In the genomic region with DNA sequence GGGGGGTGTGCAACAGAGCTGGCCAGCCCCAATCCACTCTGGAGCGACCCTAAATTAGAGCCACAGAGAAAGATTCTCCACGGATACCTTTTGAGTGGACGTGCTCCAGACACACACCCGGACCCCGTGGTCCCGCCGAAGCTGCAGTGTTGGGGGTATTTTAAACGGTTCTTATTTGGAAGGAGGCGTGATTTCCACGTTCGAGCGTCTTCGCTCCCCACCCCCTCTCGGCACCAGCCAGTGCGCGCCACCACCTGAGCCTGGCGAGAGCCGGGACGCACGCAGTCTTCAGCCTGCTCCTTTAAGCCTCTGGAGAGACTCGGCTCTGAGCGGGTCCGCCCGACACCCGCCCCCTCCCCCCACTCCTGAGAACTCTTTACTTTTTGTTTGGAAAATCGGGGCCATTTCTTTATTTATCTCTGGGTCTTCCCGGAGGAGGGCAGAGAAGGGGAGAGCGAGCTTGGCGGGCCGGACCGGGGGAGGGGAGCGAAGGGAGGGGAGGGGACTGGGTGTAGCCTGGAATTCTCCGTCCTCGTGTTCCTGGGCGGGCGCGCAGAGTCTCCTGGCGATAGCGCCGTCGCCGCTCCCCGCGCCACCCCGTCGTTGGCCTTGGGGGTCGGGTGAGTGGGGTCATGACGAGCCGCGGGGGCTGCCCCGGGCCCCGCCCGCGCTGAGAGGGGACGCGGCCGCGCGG, we compare ENCODE assay signal across 13 cellular contexts. TPM values are rescaled to one million over a fixed set of nuclear protein-coding genes. Genes with fewer than 3 reads are reported as not detected.
DNase-seq lines count a peak whose midpoint lies in the region; ATAC-seq and TF ChIP-seq lines count a peak whose summit lies in the region.
"Had no signal": no experiment of that assay in that cellular context is flagged by ENCODE, and none has a peak within 500 bp of the region (broad histone marks: within the 10 kb centered on the region; RNA-seq: fewer than 3 reads in every experiment).

No MANE protein-coding gene starts in this region.

- POLR2A ChIA-PET in A673 (lab: Charles Lee; ENCODE audit: low non-redundant PET) (no interaction called here), HEK293T (lab: Yijun Ruan, JAX) (no interaction called here)
- POLR2A ChIA-PET in activated CD8-positive, alpha-beta T cell treated with anti-CD3 and anti-CD28 coated beads for 36 hours (lab: Charles Lee): no interaction called here

- peaks cover 80% of the 10 kb centered on the region for H3K27me3 Mint-ChIP-seq in osteocyte (ENCODE audit: unreplicated experiment)
- H3K27me3 Mint-ChIP-seq in activated CD8-positive, alpha-beta T cell treated with anti-CD3 and anti-CD28 coated beads for 36 hours: peaks cover 43% of the 10 kb centered on the region

- CTCF ChIA-PET in A673 (lab: Charles Lee): interaction anchor here (0.7 kb wide), 1 partner anchor 255 kb away, joined by 5 read pairs; no protein-coding TSS in a partner anchor
- CTCF ChIA-PET in HEK293T (lab: Yijun Ruan, JAX): interaction anchor here (0.6 kb wide), 1 partner anchor 147 kb away, joined by 4 read pairs; no protein-coding TSS in a partner anchor
- CTCF ChIA-PET in activated CD8-positive, alpha-beta T cell treated with anti-CD3 and anti-CD28 coated beads for 36 hours (lab: Charles Lee): no interaction called here

- H3K4me1 Mint-ChIP-seq in osteocyte (ENCODE audit: unreplicated experiment): peaks cover 23% of the 10 kb centered on the region
- peaks cover 8% of the 10 kb centered on the region for H3K4me1 Mint-ChIP-seq in activated CD8-positive, alpha-beta T cell treated with anti-CD3 and anti-CD28 coated beads for 36 hours (ENCODE audit: low read depth)

- peak overlapping the region; percentile 72 for H3K4me3 Mint-ChIP-seq in osteocyte (ENCODE audit: unreplicated experiment)
- H3K4me3 Mint-ChIP-seq in activated CD8-positive, alpha-beta T cell treated with anti-CD3 and anti-CD28 coated beads for 36 hours: no peak overlapping the region

- BruUV-seq in A673 (replicated peaks; lab: Mats Ljungman, UMichigan): no TSS peak

- H3K27ac ChIP-seq in A673 (ENCODE audit: low read depth, low read length, poor library complexity, severe bottlenecking) (no peak overlapping the region), ectodermal cell (ENCODE audit: insufficient read depth, low read depth, low read length, poor library complexity, severe bottlenecking) (no peak overlapping the region)

- no peaks in the 10 kb centered on the region for H3K36me3 Mint-ChIP-seq in osteocyte (ENCODE audit: unreplicated experiment)
- H3K36me3 Mint-ChIP-seq in activated CD8-positive, alpha-beta T cell treated with anti-CD3 and anti-CD28 coated beads for 36 hours (ENCODE audit: low read depth): no peaks in the 10 kb centered on the region

- H3K36me3 ChIP-seq in A673 (ENCODE audit: insufficient read depth, low read length, poor library complexity, severe bottlenecking) (no peaks in the 10 kb centered on the region), ectodermal cell (ENCODE audit: control insufficient read depth, insufficient read depth, low read length) (no peaks in the 10 kb centered on the region)
- H3K36me3 ChIP-seq: HAP-1 had no signal

- DNase-seq in A673 (ENCODE audit: low spot score): peak; percentile 1
- DNase-seq in HEK293T (ENCODE audit: extremely low spot score): peak; percentile 19
- no peak for DNase-seq in osteocyte (ENCODE audit: extremely low spot score, unreplicated experiment)
- DNase-seq in activated CD8-positive, alpha-beta T cell treated with anti-CD3 and anti-CD28 coated beads for 36 hours: no peak
- no peak for DNase-seq in occipital lobe (lab: John Stamatoyannopoulos, UW)
- DNase-seq in foreskin melanocyte: no peak
- no peak for DNase-seq in NOMO-1 treated with dmso at 0.1 percent for 144 hours (lab: John Stamatoyannopoulos, UW; ENCODE audit: unreplicated experiment)
- DNase-seq: amniotic stem cell, GDM1, KG1 had no signal

- no peak overlapping the region for H3K27ac Mint-ChIP-seq in osteocyte (ENCODE audit: unreplicated experiment)
- H3K27ac Mint-ChIP-seq in activated CD8-positive, alpha-beta T cell treated with anti-CD3 and anti-CD28 coated beads for 36 hours: no peak overlapping the region
- H3K27ac Mint-ChIP-seq: T-helper 1 cell treated with Interleukin-12 subunit alpha and Interleukin-12 subunit beta and Interleukin-4 antibody, amounts not matched to agents 30 μg/mL and 1 μg/mL, for 36 hours had no signal

- intact Hi-C loops in A673 (cut with micrococcal nuclease; ENCODE audit: unreplicated experiment): no loop called here
- intact Hi-C loops in activated CD8-positive, alpha-beta T cell treated with anti-CD3 and anti-CD28 coated beads for 36 hours (cut with micrococcal nuclease): no loop called here

- no peak for ATAC-seq in activated CD8-positive, alpha-beta T cell treated with anti-CD3 and anti-CD28 coated beads for 36 hours

- no peaks in the 10 kb centered on the region for H3K9me3 Mint-ChIP-seq in osteocyte (ENCODE audit: unreplicated experiment)
- H3K9me3 Mint-ChIP-seq in activated CD8-positive, alpha-beta T cell treated with anti-CD3 and anti-CD28 coated beads for 36 hours: no peaks in the 10 kb centered on the region
- H3K9me3 Mint-ChIP-seq: T-helper 1 cell treated with Interleukin-12 subunit alpha and Interleukin-12 subunit beta and Interleukin-4 antibody, amounts not matched to agents 30 μg/mL and 1 μg/mL, for 36 hours had no signal

- H3K9me3 ChIP-seq in A673 (ENCODE audit: low read depth, low read length, poor library complexity, severe bottlenecking) (no peaks in the 10 kb centered on the region), ectodermal cell (ENCODE audit: control insufficient read depth, low read length) (no peaks in the 10 kb centered on the region)
- H3K9me3 ChIP-seq: HAP-1 had no signal

- no peak for TF ChIP-seq CTCF in A673 (conservative IDR thresholded peaks at IDR 0.05; ENCODE audit: low read depth, low read length)
- no peak for TF ChIP-seq CTCF in osteocyte (IDR thresholded peaks at IDR 0.05)
- no peak for TF ChIP-seq CTCF in activated CD8-positive, alpha-beta T cell treated with anti-CD3 and anti-CD28 coated beads for 36 hours (IDR thresholded peaks at IDR 0.05)

- WGBS in ectodermal cell, 2 experiments: 0 to 1% methylated on average over 52 to 59 of the region's 59 CpGs

- H3K27me3 ChIP-seq in A673 (replicated peaks; ENCODE audit: insufficient read depth, low read depth, low read length, poor library complexity) (peaks cover 79% of the 10 kb centered on the region), ectodermal cell (ENCODE audit: control insufficient read depth, insufficient read depth, low read length, poor library complexity, severe bottlenecking) (peaks cover 72% of the 10 kb centered on the region)

- peak overlapping the region; percentile 29 for H3K4me3 ChIP-seq in A673 (ENCODE audit: low read depth, low read length, poor library complexity, severe bottlenecking)
- H3K4me3 ChIP-seq in ectodermal cell (ENCODE audit: insufficient read depth, low read depth, low read length): peak overlapping the region; percentile 26
- H3K4me3 ChIP-seq: HAP-1 had no signal

- H3K4me1 ChIP-seq in A673 (ENCODE audit: insufficient read depth, low read length, poor library complexity, severe bottlenecking): no peaks in the 10 kb centered on the region
- H3K4me1 ChIP-seq in ectodermal cell (ENCODE audit: control insufficient read depth, insufficient read depth, low read length): no peaks in the 10 kb centered on the region
- H3K4me1 ChIP-seq: HAP-1 had no signal

TF ChIP-seq in HEK293T, 16 proteins besides CTCF, POLR2A, EP300 and RAD21:
- TF ChIP-seq SUZ12 (IDR thresholded peaks at IDR 0.05) (no peak), ARNT (IDR thresholded peaks at IDR 0.05) (no peak), FOXA1 (IDR thresholded peaks at IDR 0.05) (no peak)

RNA-seq across cellular contexts. Expression of gene PTCHD1, which starts 0.7 kb away (rescaled TPM):
- 0.02 TPM in 1 of 2 replicates, not detected in the other for total RNA-seq in A673 (2021)
- 0.02 TPM for polyA plus RNA-seq in ectodermal cell (2013, experiment 1 of 4)
- 0.11 TPM for polyA plus RNA-seq in ectodermal cell (2013, experiment 2 of 4)
- polyA plus RNA-seq in ectodermal cell (2013, experiment 3 of 4): under 0.01 TPM
- 0.04 TPM for polyA plus RNA-seq in ectodermal cell (2013, experiment 4 of 4)
- 0.05 and 0.16 TPM in 2 replicates for total RNA-seq in osteocyte
- total RNA-seq in activated CD8-positive, alpha-beta T cell treated with anti-CD3 and anti-CD28 coated beads for 36 hours: not detected
- total RNA-seq in occipital lobe: 14.0 TPM

Comparison
In these comparisons a context has a peak if more than half of its experiments do, and no peak if none do; other contexts are left out.
1. DNase-seq: peak in A673 (single experiment) and HEK293T (single experiment); none in osteocyte (single experiment), activated CD8-positive, alpha-beta T cell treated with anti-CD3 and anti-CD28 coated beads for 36 hours (single experiment), occipital lobe (single experiment), foreskin melanocyte (single experiment) and NOMO-1 treated with dmso at 0.1 percent for 144 hours (single experiment).
2. RNA of gene PTCHD1, which starts 0.7 kb away (total RNA-seq): 14.0 TPM in occipital lobe (single experiment); 0.05 to 0.16 TPM in osteocyte, 0.02 TPM in A673 and not detected in activated CD8-positive, alpha-beta T cell treated with anti-CD3 and anti-CD28 coated beads for 36 hours; every median in the first group is over 10 times any median in the second.